ENCODE assay signal across 1 cellular context in the genomic region with DNA sequence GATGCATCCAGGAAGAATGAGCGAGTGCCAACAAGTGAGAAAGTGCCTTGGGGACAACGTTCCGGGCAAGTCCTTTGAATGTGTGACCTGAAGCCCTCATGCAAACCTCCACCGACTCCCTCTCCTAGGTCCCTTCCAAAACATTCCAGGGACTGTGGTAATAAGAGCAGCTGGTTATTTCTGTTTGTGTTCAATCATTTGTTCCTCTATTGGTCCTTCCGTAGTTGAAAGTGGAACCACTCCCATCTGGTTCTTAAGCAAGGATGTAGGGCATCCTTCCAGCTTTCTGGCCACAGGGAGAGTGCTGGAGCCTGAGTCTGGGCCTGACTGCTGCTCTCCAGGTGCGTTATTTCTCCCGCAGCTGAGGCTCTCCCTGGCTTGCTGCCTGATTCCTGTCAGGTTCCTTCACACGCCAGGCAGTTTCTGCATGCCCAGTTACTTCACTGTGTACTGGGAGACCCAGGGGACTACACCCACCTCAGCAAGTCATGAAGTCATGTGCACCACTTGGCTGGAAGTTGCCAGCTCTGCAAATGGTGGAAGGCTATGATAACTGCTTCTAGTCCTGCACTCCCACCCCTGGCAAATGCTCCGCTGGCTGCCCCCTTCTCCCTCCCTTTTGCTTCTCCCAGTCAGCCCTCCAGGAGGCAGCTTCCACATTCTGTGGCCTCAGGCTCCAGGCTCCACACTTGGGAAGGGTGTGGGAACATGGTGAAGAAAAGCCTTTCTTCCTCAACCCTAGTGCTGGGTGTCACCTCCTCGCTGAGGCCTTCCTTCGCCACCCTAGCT.
TF ChIP-seq lines count a peak whose summit lies in the region.

No MANE protein-coding gene starts in this region.

TF ChIP-seq in H1, 55 proteins besides CTCF, POLR2A, EP300 and RAD21 (continued from another document):
- TF ChIP-seq, protein P1, sequence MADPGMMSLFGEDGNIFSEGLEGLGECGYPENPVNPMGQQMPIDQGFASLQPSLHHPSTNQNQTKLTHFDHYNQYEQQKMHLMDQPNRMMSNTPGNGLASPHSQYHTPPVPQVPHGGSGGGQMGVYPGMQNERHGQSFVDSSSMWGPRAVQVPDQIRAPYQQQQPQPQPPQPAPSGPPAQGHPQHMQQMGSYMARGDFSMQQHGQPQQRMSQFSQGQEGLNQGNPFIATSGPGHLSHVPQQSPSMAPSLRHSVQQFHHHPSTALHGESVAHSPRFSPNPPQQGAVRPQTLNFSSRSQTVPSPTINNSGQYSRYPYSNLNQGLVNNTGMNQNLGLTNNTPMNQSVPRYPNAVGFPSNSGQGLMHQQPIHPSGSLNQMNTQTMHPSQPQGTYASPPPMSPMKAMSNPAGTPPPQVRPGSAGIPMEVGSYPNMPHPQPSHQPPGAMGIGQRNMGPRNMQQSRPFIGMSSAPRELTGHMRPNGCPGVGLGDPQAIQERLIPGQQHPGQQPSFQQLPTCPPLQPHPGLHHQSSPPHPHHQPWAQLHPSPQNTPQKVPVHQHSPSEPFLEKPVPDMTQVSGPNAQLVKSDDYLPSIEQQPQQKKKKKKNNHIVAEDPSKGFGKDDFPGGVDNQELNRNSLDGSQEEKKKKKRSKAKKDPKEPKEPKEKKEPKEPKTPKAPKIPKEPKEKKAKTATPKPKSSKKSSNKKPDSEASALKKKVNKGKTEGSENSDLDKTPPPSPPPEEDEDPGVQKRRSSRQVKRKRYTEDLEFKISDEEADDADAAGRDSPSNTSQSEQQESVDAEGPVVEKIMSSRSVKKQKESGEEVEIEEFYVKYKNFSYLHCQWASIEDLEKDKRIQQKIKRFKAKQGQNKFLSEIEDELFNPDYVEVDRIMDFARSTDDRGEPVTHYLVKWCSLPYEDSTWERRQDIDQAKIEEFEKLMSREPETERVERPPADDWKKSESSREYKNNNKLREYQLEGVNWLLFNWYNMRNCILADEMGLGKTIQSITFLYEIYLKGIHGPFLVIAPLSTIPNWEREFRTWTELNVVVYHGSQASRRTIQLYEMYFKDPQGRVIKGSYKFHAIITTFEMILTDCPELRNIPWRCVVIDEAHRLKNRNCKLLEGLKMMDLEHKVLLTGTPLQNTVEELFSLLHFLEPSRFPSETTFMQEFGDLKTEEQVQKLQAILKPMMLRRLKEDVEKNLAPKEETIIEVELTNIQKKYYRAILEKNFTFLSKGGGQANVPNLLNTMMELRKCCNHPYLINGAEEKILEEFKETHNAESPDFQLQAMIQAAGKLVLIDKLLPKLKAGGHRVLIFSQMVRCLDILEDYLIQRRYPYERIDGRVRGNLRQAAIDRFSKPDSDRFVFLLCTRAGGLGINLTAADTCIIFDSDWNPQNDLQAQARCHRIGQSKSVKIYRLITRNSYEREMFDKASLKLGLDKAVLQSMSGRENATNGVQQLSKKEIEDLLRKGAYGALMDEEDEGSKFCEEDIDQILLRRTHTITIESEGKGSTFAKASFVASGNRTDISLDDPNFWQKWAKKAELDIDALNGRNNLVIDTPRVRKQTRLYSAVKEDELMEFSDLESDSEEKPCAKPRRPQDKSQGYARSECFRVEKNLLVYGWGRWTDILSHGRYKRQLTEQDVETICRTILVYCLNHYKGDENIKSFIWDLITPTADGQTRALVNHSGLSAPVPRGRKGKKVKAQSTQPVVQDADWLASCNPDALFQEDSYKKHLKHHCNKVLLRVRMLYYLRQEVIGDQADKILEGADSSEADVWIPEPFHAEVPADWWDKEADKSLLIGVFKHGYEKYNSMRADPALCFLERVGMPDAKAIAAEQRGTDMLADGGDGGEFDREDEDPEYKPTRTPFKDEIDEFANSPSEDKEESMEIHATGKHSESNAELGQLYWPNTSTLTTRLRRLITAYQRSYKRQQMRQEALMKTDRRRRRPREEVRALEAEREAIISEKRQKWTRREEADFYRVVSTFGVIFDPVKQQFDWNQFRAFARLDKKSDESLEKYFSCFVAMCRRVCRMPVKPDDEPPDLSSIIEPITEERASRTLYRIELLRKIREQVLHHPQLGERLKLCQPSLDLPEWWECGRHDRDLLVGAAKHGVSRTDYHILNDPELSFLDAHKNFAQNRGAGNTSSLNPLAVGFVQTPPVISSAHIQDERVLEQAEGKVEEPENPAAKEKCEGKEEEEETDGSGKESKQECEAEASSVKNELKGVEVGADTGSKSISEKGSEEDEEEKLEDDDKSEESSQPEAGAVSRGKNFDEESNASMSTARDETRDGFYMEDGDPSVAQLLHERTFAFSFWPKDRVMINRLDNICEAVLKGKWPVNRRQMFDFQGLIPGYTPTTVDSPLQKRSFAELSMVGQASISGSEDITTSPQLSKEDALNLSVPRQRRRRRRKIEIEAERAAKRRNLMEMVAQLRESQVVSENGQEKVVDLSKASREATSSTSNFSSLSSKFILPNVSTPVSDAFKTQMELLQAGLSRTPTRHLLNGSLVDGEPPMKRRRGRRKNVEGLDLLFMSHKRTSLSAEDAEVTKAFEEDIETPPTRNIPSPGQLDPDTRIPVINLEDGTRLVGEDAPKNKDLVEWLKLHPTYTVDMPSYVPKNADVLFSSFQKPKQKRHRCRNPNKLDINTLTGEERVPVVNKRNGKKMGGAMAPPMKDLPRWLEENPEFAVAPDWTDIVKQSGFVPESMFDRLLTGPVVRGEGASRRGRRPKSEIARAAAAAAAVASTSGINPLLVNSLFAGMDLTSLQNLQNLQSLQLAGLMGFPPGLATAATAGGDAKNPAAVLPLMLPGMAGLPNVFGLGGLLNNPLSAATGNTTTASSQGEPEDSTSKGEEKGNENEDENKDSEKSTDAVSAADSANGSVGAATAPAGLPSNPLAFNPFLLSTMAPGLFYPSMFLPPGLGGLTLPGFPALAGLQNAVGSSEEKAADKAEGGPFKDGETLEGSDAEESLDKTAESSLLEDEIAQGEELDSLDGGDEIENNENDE (IDR thresholded peaks at IDR 0.05; ENCODE audit: insufficient replicate concordance, low read length), result no peak
- TF ChIP-seq RFX5 (IDR thresholded peaks at IDR 0.05; ENCODE audit: borderline replicate concordance, low read depth, low read length) (no peak), BACH1 (IDR thresholded peaks at IDR 0.05; ENCODE audit: low read length) (no peak), TCF12 (IDR thresholded peaks at IDR 0.05; ENCODE audit: low read depth, low read length) (no peak), RXRA (IDR thresholded peaks at IDR 0.05; ENCODE audit: insufficient read depth, low read depth, low read length) (no peak), RNF2 (IDR thresholded peaks at IDR 0.05; ENCODE audit: borderline replicate concordance, low read depth, low read length, missing control alignments, poor library complexity, severe bottlenecking) (peak; percentile 52), GTF2F1 (IDR thresholded peaks at IDR 0.05; ENCODE audit: borderline replicate concordance, low read depth, low read length) (no peak), POLR2AphosphoS5 (IDR thresholded peaks at IDR 0.05; ENCODE audit: low read depth, low read length) (no peak), CBX8 (IDR thresholded peaks at IDR 0.05; ENCODE audit: borderline replicate concordance, low read depth, low read length) (peak; percentile 27; the same call in 1 of the 2 replicates), NANOG (IDR thresholded peaks at IDR 0.05; ENCODE audit: insufficient read depth, low read depth, low read length, poor library complexity, severe bottlenecking) (no peak), CTBP2 (IDR thresholded peaks at IDR 0.05; ENCODE audit: borderline replicate concordance, insufficient read depth, insufficient read length, low read length) (peak; percentile 85), CREB1 (IDR thresholded peaks at IDR 0.05) (no peak), SIN3A (conservative IDR thresholded peaks at IDR 0.05 in 1 of 2, IDR thresholded peaks at IDR 0.05 in 1 of 2; ENCODE audit: low read depth in 1 of 2, low read length in 2 of 2) (no peak), HDAC6 (IDR thresholded peaks at IDR 0.05; ENCODE audit: low read depth, low read length) (no peak), POU5F1 (IDR thresholded peaks at IDR 0.05; ENCODE audit: low read depth, low read length) (no peak)
- TF ChIP-seq, protein P2, sequence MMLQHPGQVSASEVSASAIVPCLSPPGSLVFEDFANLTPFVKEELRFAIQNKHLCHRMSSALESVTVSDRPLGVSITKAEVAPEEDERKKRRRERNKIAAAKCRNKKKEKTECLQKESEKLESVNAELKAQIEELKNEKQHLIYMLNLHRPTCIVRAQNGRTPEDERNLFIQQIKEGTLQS (IDR thresholded peaks at IDR 0.05; ENCODE audit: insufficient read depth, low read depth, low read length), result no peak
- TF ChIP-seq, protein P3, sequence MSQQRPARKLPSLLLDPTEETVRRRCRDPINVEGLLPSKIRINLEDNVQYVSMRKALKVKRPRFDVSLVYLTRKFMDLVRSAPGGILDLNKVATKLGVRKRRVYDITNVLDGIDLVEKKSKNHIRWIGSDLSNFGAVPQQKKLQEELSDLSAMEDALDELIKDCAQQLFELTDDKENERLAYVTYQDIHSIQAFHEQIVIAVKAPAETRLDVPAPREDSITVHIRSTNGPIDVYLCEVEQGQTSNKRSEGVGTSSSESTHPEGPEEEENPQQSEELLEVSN (IDR thresholded peaks at IDR 0.05), result no peak
